ENCODE assay signal across 1 cellular context in the genomic region with DNA sequence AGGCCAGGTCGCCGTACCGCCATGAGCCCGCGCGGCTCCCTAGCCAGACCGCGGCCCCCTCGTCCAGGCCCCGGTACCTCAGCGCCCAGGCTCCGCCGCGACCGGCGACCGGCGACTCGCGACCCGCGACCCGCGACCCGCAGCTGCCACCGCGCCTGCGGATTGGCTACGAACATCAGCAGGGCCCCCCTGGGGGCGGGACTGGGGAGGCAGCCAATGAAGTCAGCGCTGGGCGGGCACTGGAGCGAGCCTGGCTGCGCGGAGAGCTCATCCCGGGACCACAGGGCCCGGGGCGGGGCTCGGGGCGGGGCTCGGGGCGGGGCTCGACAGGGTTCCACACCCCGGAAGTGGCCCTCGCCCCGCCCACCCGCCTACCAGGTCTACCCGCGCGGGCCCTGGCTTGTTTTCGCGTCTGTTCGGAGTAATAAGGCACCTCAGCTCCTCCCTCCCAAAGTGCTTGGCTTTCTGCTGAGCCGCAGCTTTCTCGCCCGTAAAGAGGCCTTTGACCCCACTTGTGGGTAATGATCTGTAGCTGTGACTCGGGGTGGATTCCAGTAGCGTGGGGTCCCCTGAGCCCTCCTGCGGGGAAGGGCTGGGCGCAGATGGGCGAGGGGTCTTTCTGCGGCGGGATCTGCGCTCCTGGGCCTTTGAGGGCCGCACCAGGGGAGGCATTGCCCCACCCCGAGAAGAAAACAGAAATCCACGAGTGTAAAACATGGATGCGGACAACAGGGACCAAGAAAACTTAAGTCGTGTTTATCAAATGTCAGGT.
A peak's percentile ranks its signal among the peaks of the same experiment; 100 is the strongest.
TF ChIP-seq lines count a peak whose summit lies in the region.

Gene LYSMD4 (minus strand): TSS at position 170 of the 772 bp plus-strand sequence. CDS start 1,438 bp downstream, outside the sequence.

TF ChIP-seq in HepG2, 621 proteins besides CTCF, POLR2A, EP300 and RAD21 (continues in another document):
- TF ChIP-seq BRD4 (CRISPR knock-in tag; IDR thresholded peaks at IDR 0.05), result 0 out of 2 replicates have a peak, but pooled peaks have one; percentile 22
- TF ChIP-seq NCOR1 (IDR thresholded peaks at IDR 0.05; ENCODE audit: borderline replicate concordance, low read length), result no peak
- 0 out of 2 replicates have a peak, but pooled peaks have one; percentile 50 for TF ChIP-seq ZNF501 (CRISPR knock-in tag; IDR thresholded peaks at IDR 0.05)
- TF ChIP-seq PHF8 (CRISPR knock-in tag; IDR thresholded peaks at IDR 0.05), result peak; percentile 81
- TF ChIP-seq FOXC1 (CRISPR knock-in tag; IDR thresholded peaks at IDR 0.05; ENCODE audit: borderline replicate concordance), result no peak
- no peak for TF ChIP-seq ZNF598 (CRISPR knock-in tag; IDR thresholded peaks at IDR 0.05; ENCODE audit: borderline replicate concordance)
- 0 out of 4 replicates have a peak, but pooled peaks of 1 of the 2 experiments have one; percentile 29 for TF ChIP-seq KLF16 (CRISPR knock-in tag; IDR thresholded peaks at IDR 0.05)
- peak; percentile 42; the same call in 1 of the 2 replicates for TF ChIP-seq MYC (CRISPR knock-in tag; IDR thresholded peaks at IDR 0.05; ENCODE audit: borderline replicate concordance)
- peak; percentile 86 for TF ChIP-seq ELF1 (CRISPR knock-in tag; IDR thresholded peaks at IDR 0.05)
- TF ChIP-seq ATF5 (CRISPR knock-in tag; IDR thresholded peaks at IDR 0.05; ENCODE audit: low read depth), result no peak
- TF ChIP-seq, protein P1, sequence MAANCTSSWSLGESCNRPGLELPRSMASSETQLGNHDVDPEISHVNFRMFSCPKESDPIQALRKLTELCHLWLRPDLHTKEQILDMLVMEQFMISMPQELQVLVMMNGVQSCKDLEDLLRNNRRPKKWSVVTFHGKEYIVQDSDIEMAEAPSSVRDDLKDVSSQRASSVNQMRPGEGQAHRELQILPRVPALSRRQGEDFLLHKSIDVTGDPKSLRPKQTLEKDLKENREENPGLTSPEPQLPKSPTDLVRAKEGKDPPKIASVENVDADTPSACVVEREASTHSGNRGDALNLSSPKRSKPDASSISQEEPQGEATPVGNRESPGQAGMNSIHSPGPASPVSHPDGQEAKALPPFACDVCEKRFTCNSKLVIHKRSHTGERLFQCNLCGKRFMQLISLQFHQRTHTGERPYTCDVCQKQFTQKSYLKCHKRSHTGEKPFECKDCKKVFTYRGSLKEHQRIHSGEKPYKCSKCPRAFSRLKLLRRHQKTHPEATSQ (CRISPR knock-in tag; IDR thresholded peaks at IDR 0.05; ENCODE audit: borderline replicate concordance), result no peak
- no peak for TF ChIP-seq GRHL1 (CRISPR knock-in tag; conservative IDR thresholded peaks at IDR 0.05)
- peak; percentile 54; the same call in 1 of the 2 replicates for TF ChIP-seq HNF4A (CRISPR knock-in tag; IDR thresholded peaks at IDR 0.05)
- no peak; the same call in 1 of the 2 replicates for TF ChIP-seq CEBPG (CRISPR knock-in tag; IDR thresholded peaks at IDR 0.05)
- TF ChIP-seq ZNF781 (CRISPR knock-in tag; IDR thresholded peaks at IDR 0.05; ENCODE audit: borderline replicate concordance, not compliant biosample characterization), result no peak
- TF ChIP-seq MEIS2 (CRISPR knock-in tag; IDR thresholded peaks at IDR 0.05), result 0 out of 2 replicates have a peak, but pooled peaks have one; percentile 19
- peak; percentile 94 for TF ChIP-seq POLR2AphosphoS5 (IDR thresholded peaks at IDR 0.05; ENCODE audit: low read depth, low read length)
- TF ChIP-seq SP1 (IDR thresholded peaks at IDR 0.05), result no peak
- peak; percentile 64 for TF ChIP-seq SP1 (CRISPR knock-in tag; IDR thresholded peaks at IDR 0.05)
- TF ChIP-seq GABPA (IDR thresholded peaks at IDR 0.05; ENCODE audit: low read depth, low read length), result no peak
- peak; percentile 79 for TF ChIP-seq GABPA (CRISPR knock-in tag; IDR thresholded peaks at IDR 0.05; ENCODE audit: low read depth)
- 0 out of 2 replicates have a peak, but pooled peaks have one; percentile 65 for TF ChIP-seq ZNF510 (CRISPR knock-in tag; IDR thresholded peaks at IDR 0.05; ENCODE audit: low read depth)
- peak; percentile 84 for TF ChIP-seq GABPB1 (CRISPR knock-in tag; IDR thresholded peaks at IDR 0.05)
- TF ChIP-seq SP4 (CRISPR knock-in tag; IDR thresholded peaks at IDR 0.05), result peak; percentile 66
- TF ChIP-seq DPF2 (CRISPR knock-in tag; IDR thresholded peaks at IDR 0.05; ENCODE audit: borderline replicate concordance, low read depth), result peak; percentile 28; the same call in 1 of the 2 replicates
- TF ChIP-seq, protein P2, sequence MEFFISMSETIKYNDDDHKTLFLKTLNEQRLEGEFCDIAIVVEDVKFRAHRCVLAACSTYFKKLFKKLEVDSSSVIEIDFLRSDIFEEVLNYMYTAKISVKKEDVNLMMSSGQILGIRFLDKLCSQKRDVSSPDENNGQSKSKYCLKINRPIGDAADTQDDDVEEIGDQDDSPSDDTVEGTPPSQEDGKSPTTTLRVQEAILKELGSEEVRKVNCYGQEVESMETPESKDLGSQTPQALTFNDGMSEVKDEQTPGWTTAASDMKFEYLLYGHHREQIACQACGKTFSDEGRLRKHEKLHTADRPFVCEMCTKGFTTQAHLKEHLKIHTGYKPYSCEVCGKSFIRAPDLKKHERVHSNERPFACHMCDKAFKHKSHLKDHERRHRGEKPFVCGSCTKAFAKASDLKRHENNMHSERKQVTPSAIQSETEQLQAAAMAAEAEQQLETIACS (CRISPR knock-in tag; IDR thresholded peaks at IDR 0.05), result no peak
- peak; percentile 62 for TF ChIP-seq GATAD2A (CRISPR knock-in tag; IDR thresholded peaks at IDR 0.05)
- no peak for TF ChIP-seq ZFP62 (CRISPR knock-in tag; IDR thresholded peaks at IDR 0.05)
- TF ChIP-seq ZSCAN21 (CRISPR knock-in tag; IDR thresholded peaks at IDR 0.05; ENCODE audit: borderline replicate concordance), result 0 out of 2 replicates have a peak, but pooled peaks have one; percentile 16
- peak; percentile 16; the same call in 1 of the 2 replicates for TF ChIP-seq FOXO1 (CRISPR knock-in tag; IDR thresholded peaks at IDR 0.05)
- TF ChIP-seq HOXA9 (CRISPR knock-in tag; IDR thresholded peaks at IDR 0.05; ENCODE audit: borderline replicate concordance), result no peak
- TF ChIP-seq ZFP82 (CRISPR knock-in tag; IDR thresholded peaks at IDR 0.05; ENCODE audit: borderline replicate concordance), result no peak
- TF ChIP-seq TGIF2 (CRISPR knock-in tag; IDR thresholded peaks at IDR 0.05), result 0 out of 2 replicates have a peak, but pooled peaks have one; percentile 14
- TF ChIP-seq MYNN (CRISPR knock-in tag; IDR thresholded peaks at IDR 0.05; ENCODE audit: low read depth), result no peak
- TF ChIP-seq ONECUT2 (CRISPR knock-in tag; IDR thresholded peaks at IDR 0.05), result no peak
- TF ChIP-seq ZFY (CRISPR knock-in tag; IDR thresholded peaks at IDR 0.05), result peak; percentile 68
- 0 out of 2 replicates have a peak, but pooled peaks have one; percentile 13 for TF ChIP-seq ZSCAN29 (CRISPR knock-in tag; conservative IDR thresholded peaks at IDR 0.05)
- peak; percentile 73 for TF ChIP-seq SALL1 (CRISPR knock-in tag; IDR thresholded peaks at IDR 0.05)
- 0 out of 2 replicates have a peak, but pooled peaks have one; percentile 17 for TF ChIP-seq KDM5A (IDR thresholded peaks at IDR 0.05; ENCODE audit: borderline replicate concordance, low read length)
- 0 out of 2 replicates have a peak, but pooled peaks have one; percentile 13 for TF ChIP-seq RFXAP (CRISPR knock-in tag; IDR thresholded peaks at IDR 0.05; ENCODE audit: borderline replicate concordance)
- no peak for TF ChIP-seq IRF1 (CRISPR knock-in tag; IDR thresholded peaks at IDR 0.05; ENCODE audit: low read depth)
- no peak for TF ChIP-seq KDM1A (CRISPR knock-in tag; IDR thresholded peaks at IDR 0.05)
- 0 out of 2 replicates have a peak, but pooled peaks have one; percentile 40 for TF ChIP-seq CHD4 (IDR thresholded peaks at IDR 0.05; ENCODE audit: borderline replicate concordance, low read length)
- peak; percentile 80 for TF ChIP-seq ZMYM4 (CRISPR knock-in tag; IDR thresholded peaks at IDR 0.05)
- peak; percentile 31; the same call in 1 of the 2 replicates for TF ChIP-seq ETV5 (CRISPR knock-in tag; IDR thresholded peaks at IDR 0.05; ENCODE audit: borderline replicate concordance)
- no peak for TF ChIP-seq GLI4 (CRISPR knock-in tag; IDR thresholded peaks at IDR 0.05; ENCODE audit: borderline replicate concordance)
- peak; percentile 42; the same call in 1 of the 2 replicates for TF ChIP-seq TBX2 (CRISPR knock-in tag; IDR thresholded peaks at IDR 0.05; ENCODE audit: borderline replicate concordance)
- TF ChIP-seq HDAC2 (CRISPR knock-in tag; IDR thresholded peaks at IDR 0.05), result peak; percentile 53; the same call in 1 of the 2 replicates
- TF ChIP-seq FOXJ3 (CRISPR knock-in tag; IDR thresholded peaks at IDR 0.05; ENCODE audit: borderline replicate concordance), result peak; percentile 38; the same call in 1 of the 2 replicates
- TF ChIP-seq XRCC5 (optimal IDR thresholded peaks at IDR 0.05; ENCODE audit: low read length), result peak; percentile 66
- TF ChIP-seq MAFK (conservative IDR thresholded peaks at IDR 0.05 in 1 of 2, IDR thresholded peaks at IDR 0.05 in 1 of 2; ENCODE audit: low read length in 2 of 2), result peak; percentile 9 to 22; a peak in 1 of 4 replicates
- TF ChIP-seq NFYC (CRISPR knock-in tag; IDR thresholded peaks at IDR 0.05), result peak; percentile 79
- TF ChIP-seq ZNF687 (CRISPR knock-in tag; IDR thresholded peaks at IDR 0.05), result peak; percentile 40
- peak; percentile 74 for TF ChIP-seq NFYB (CRISPR knock-in tag; IDR thresholded peaks at IDR 0.05)
- TF ChIP-seq POLR2G (IDR thresholded peaks at IDR 0.05; ENCODE audit: low read depth, low read length), result peak; percentile 76
- TF ChIP-seq ZSCAN9 (CRISPR knock-in tag; IDR thresholded peaks at IDR 0.05; ENCODE audit: borderline replicate concordance), result peak; percentile 57; the same call in 1 of the 2 replicates
- TF ChIP-seq, protein P3, sequence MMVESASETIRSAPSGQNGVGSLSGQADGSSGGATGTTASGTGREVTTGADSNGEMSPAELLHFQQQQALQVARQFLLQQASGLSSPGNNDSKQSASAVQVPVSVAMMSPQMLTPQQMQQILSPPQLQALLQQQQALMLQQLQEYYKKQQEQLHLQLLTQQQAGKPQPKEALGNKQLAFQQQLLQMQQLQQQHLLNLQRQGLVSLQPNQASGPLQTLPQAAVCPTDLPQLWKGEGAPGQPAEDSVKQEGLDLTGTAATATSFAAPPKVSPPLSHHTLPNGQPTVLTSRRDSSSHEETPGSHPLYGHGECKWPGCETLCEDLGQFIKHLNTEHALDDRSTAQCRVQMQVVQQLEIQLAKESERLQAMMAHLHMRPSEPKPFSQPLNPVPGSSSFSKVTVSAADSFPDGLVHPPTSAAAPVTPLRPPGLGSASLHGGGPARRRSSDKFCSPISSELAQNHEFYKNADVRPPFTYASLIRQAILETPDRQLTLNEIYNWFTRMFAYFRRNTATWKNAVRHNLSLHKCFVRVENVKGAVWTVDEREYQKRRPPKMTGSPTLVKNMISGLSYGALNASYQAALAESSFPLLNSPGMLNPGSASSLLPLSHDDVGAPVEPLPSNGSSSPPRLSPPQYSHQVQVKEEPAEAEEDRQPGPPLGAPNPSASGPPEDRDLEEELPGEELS (CRISPR knock-in tag; IDR thresholded peaks at IDR 0.05), result peak; percentile 61
- TF ChIP-seq NR2C2 (CRISPR knock-in tag; IDR thresholded peaks at IDR 0.05; ENCODE audit: borderline replicate concordance), result peak; percentile 91; the same call in 1 of the 2 replicates
